In the genomic region with DNA sequence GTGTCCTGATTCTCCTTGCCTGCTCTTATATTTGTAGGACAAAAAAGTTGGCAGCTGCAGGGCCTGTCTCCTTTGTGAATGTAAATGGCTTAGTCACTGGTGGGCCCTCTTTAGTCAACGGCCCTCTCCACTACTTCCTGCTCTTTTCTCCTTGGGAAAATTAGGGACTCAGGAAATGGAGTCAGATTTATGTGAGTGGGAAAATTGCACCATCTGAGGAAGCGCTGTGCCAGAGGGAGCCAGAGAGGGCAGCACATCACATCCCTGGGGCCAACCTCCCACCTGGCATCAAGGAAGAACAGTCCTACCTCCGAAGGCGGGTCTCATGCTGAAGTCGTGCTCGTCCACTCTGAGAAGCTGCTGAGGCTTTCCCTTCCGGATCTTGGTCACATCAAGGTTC, we compare ENCODE assay signal across 10 cellular contexts. TPM values are rescaled to one million over a fixed set of nuclear protein-coding genes. Genes with fewer than 3 reads are reported as not detected.
A peak's percentile ranks its signal among the peaks of the same experiment; 100 is the strongest.
DNase-seq lines count a peak whose midpoint lies in the region; ATAC-seq, FAIRE-seq and TF ChIP-seq lines count a peak whose summit lies in the region.
"Had no signal": no experiment of that assay in that cellular context is flagged by ENCODE, and none has a peak within 500 bp of the region (broad histone marks: within the 10 kb centered on the region; RNA-seq: fewer than 3 reads in every experiment).

No MANE protein-coding gene starts in this region.

- H3K27ac ChIP-seq in cardiac muscle cell (no peak overlapping the region), left ventricle myocardium inferior (replicated peaks) (no peak overlapping the region), OCI-LY1 (ENCODE audit: low read depth, low read length, poor library complexity, severe bottlenecking) (no peak overlapping the region), endodermal cell (ENCODE audit: low read depth, low read length) (no peak overlapping the region)

- no peaks in the 10 kb centered on the region for H3K9me2 ChIP-seq in OCI-LY1 (ENCODE audit: low read depth, low read length)

- H3K4me1 ChIP-seq in cardiac muscle cell (ENCODE audit: low read depth) (peaks cover 5% of the 10 kb centered on the region), left ventricle myocardium inferior (peaks cover 18% of the 10 kb centered on the region), OCI-LY1 (ENCODE audit: insufficient read depth, low read length, severe bottlenecking) (peaks cover 15% of the 10 kb centered on the region), endodermal cell (ENCODE audit: control insufficient read depth, insufficient read depth, low read length) (no peaks in the 10 kb centered on the region)

- no peaks in the 10 kb centered on the region for H3K27me3 Mint-ChIP-seq in endodermal cell (ENCODE audit: insufficient read depth)

- no peak overlapping the region for H3K27ac Mint-ChIP-seq in endodermal cell

- ATAC-seq in HG02588 (IDR thresholded peaks at IDR 0.05; ENCODE audit: unreplicated experiment), result no peak

- no peaks in the 10 kb centered on the region for H3K79me2 ChIP-seq in OCI-LY1 (ENCODE audit: insufficient read depth, low read length)

- intact Hi-C loops in left ventricle myocardium inferior (cut with micrococcal nuclease), result no loop called here

- no peaks in the 10 kb centered on the region for H3K4me1 Mint-ChIP-seq in endodermal cell

- no peaks in the 10 kb centered on the region for H3F3A ChIP-seq in OCI-LY1 (ENCODE audit: insufficient read depth, low read length)

- H4K20me1 ChIP-seq in OCI-LY1 (ENCODE audit: insufficient read depth, low read length), result no peaks in the 10 kb centered on the region

- no peak overlapping the region for H3K9ac ChIP-seq in OCI-LY1 (ENCODE audit: low read length)
- no peak overlapping the region for H3K9ac ChIP-seq in endodermal cell (ENCODE audit: extremely low read depth, low read length, poor library complexity, severe bottlenecking)

- FAIRE-seq in urothelium cell line (lab: Jason Lieb, UNC), result no peak

- no peak for DNase-seq in cardiac muscle cell (ENCODE audit: low read depth in 1 of 2, low spot score in 1 of 2)
- no peak for DNase-seq in left ventricle myocardium inferior
- DNase-seq in endodermal cell, result no peak
- DNase-seq in urothelium cell line (ENCODE audit: low spot score), result peak; percentile 18
- DNase-seq in D341Med (ENCODE audit: low spot score), result no peak
- no peak for DNase-seq in DMS79 treated with DMSO at 0.1 percent for 48 hours (lab: John Stamatoyannopoulos, UW)
- DNase-seq: NCI-H2029 had no signal

- H3K36me3 ChIP-seq in cardiac muscle cell (no peaks in the 10 kb centered on the region), left ventricle myocardium inferior (no peaks in the 10 kb centered on the region), OCI-LY1 (ENCODE audit: insufficient read depth, low read length) (no peaks in the 10 kb centered on the region; the same call in 1 of the 2 replicates), endodermal cell (ENCODE audit: control insufficient read depth, insufficient read depth, low read length) (no peaks in the 10 kb centered on the region)

- H3K9me3 ChIP-seq in cardiac muscle cell (ENCODE audit: low read depth) (no peaks in the 10 kb centered on the region), left ventricle myocardium inferior (replicated peaks) (no peaks in the 10 kb centered on the region), OCI-LY1 (ENCODE audit: low read length) (peaks cover 3% of the 10 kb centered on the region; the same call in 1 of the 2 replicates), endodermal cell (ENCODE audit: control insufficient read depth, low read length) (no peaks in the 10 kb centered on the region)

- H3K4me3 Mint-ChIP-seq in endodermal cell, result no peak overlapping the region
- H3K4me3 Mint-ChIP-seq: CD8-positive, alpha-beta T cell had no signal

- H3K4me3 ChIP-seq in cardiac muscle cell, result no peak overlapping the region
- H3K4me3 ChIP-seq in left ventricle myocardium inferior, result no peak overlapping the region
- H3K4me3 ChIP-seq in OCI-LY1 (ENCODE audit: low read depth, low read length, poor library complexity, severe bottlenecking), result no peak overlapping the region
- H3K4me3 ChIP-seq in endodermal cell (ENCODE audit: low read length), result no peak overlapping the region

- 88 to 91% methylated on average over 7 of the region's 7 CpGs for WGBS in endodermal cell (ENCODE audit: insufficient coverage in 1 of 2, insufficient read length in 1 of 2), 2 experiments

- H3K4me2 ChIP-seq in OCI-LY1 (ENCODE audit: low read length), result no peak overlapping the region

- peak; percentile 20 for TF ChIP-seq CTCF in cardiac muscle cell (IDR thresholded peaks at IDR 0.05; ENCODE audit: low read depth, low read length)
- no peak for TF ChIP-seq CTCF in left ventricle myocardium inferior (IDR thresholded peaks at IDR 0.05; ENCODE audit: borderline replicate concordance)
- peak; percentile 30; the same call in 1 of the 2 replicates for TF ChIP-seq CTCF in OCI-LY1 (IDR thresholded peaks at IDR 0.05; ENCODE audit: low read length)
- TF ChIP-seq CTCF in endodermal cell (conservative IDR thresholded peaks at IDR 0.05), result peak; percentile 58

- no peaks in the 10 kb centered on the region for H3K9me3 Mint-ChIP-seq in endodermal cell
- H3K9me3 Mint-ChIP-seq: CD8-positive, alpha-beta T cell had no signal

- H3K27me3 ChIP-seq in cardiac muscle cell (no peaks in the 10 kb centered on the region), left ventricle myocardium inferior (ENCODE audit: low read depth) (no peaks in the 10 kb centered on the region), OCI-LY1 (ENCODE audit: insufficient read depth, low read length) (no peaks in the 10 kb centered on the region), endodermal cell (ENCODE audit: control insufficient read depth, insufficient read depth, low read length, poor library complexity, severe bottlenecking) (no peaks in the 10 kb centered on the region)

- no peaks in the 10 kb centered on the region for H3K36me3 Mint-ChIP-seq in endodermal cell (ENCODE audit: low read depth)
- H3K36me3 Mint-ChIP-seq: CD8-positive, alpha-beta T cell had no signal

- no peak overlapping the region for H2AFZ ChIP-seq in OCI-LY1 (ENCODE audit: low read length)

RNA-seq across cellular contexts. Expression of a gene that starts 15.6 kb away (rescaled TPM):
- total RNA-seq in cardiac muscle cell (0.39 and 0.83 TPM in 2 replicates), left ventricle myocardium inferior (0.69 TPM), endodermal cell (under 1 TPM; 0.15 to 0.27 TPM)
- 0.31 and 0.50 TPM in 2 replicates for polyA plus RNA-seq in cardiac muscle cell
- 0.36 TPM for polyA plus RNA-seq in endodermal cell (2013, experiment 1 of 2)
- polyA plus RNA-seq in endodermal cell (2013, experiment 2 of 2), result 0.17 TPM

RNA-seq across cellular contexts. Expression of a gene that starts 53.1 kb away (rescaled TPM):
- 17.9 and 19.8 TPM in 2 replicates for total RNA-seq in cardiac muscle cell
- polyA plus RNA-seq in cardiac muscle cell, result 26.4 and 28.7 TPM in 2 replicates
- 13.1 TPM for total RNA-seq in left ventricle myocardium inferior
- 10 to 100 TPM; 20.1 to 21.9 TPM for total RNA-seq in endodermal cell
- polyA plus RNA-seq in endodermal cell (2013, experiment 1 of 2), result 34.6 TPM
- 35.2 TPM for polyA plus RNA-seq in endodermal cell (2013, experiment 2 of 2)
